Comparison of ENCODE assay signal across 1 cellular context in genomic region chr6:99746261-99746895, GRCh38.
TF ChIP-seq lines count a peak whose summit lies in the region.

No MANE protein-coding gene starts in this region.

TF ChIP-seq in K562, 482 proteins besides CTCF, POLR2A, EP300 and RAD21 (continued from another document):
- TF ChIP-seq ARID3A (IDR thresholded peaks at IDR 0.05; ENCODE audit: borderline replicate concordance, low read depth, low read length) (peak; percentile 34; the same call in 1 of the 2 replicates), SMARCA4 (IDR thresholded peaks at IDR 0.05) (no peak)
